ENCODE assay signal across 1 cellular context in the genomic region with DNA sequence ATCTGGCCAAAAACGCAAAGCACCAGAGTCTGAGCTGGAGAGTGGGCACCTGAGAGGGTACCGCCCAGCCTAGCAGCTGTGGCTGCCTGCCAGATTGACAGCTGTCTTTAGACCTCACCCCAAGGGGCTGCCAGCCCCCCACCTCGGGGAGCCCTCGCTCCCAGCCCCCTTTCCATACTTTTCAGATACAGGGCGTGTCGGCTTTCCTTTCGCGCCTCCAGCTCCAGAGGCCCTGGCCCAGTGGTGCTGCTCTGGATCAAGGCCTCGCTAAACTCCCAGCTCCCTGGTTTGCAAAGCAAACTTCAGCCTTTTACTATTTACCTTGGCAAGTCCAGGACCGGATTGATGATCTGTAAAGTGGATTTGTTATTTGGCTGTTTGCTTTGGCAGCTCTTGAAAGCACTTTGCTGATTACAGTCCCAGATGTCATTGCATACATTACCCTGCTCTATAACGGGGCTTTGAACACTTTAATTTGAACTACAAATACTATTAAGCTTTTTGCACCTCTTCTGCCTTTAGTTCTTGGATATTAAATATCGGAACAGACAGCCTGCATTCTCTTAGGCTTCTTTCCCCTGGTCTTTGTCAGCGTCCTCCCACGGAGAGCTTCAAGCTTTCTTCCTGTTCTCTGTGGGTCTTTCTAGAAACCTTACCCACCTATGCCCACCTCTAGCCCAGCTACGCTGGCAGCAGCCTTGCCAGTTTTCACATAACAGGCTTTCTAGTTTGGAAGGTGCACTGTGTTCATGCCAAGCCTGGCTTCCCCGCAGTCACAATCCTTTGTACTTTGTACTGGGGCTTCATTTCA.
TF ChIP-seq lines count a peak whose summit lies in the region.

No MANE protein-coding gene starts in this region.

TF ChIP-seq in HepG2, 621 proteins besides CTCF, POLR2A, EP300 and RAD21 (continued from another document and continues in another):
- TF ChIP-seq, protein P1, sequence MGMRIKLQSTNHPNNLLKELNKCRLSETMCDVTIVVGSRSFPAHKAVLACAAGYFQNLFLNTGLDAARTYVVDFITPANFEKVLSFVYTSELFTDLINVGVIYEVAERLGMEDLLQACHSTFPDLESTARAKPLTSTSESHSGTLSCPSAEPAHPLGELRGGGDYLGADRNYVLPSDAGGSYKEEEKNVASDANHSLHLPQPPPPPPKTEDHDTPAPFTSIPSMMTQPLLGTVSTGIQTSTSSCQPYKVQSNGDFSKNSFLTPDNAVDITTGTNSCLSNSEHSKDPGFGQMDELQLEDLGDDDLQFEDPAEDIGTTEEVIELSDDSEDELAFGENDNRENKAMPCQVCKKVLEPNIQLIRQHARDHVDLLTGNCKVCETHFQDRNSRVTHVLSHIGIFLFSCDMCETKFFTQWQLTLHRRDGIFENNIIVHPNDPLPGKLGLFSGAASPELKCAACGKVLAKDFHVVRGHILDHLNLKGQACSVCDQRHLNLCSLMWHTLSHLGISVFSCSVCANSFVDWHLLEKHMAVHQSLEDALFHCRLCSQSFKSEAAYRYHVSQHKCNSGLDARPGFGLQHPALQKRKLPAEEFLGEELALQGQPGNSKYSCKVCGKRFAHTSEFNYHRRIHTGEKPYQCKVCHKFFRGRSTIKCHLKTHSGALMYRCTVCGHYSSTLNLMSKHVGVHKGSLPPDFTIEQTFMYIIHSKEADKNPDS (CRISPR knock-in tag; IDR thresholded peaks at IDR 0.05) = no peak
- peak; percentile 82; the same call in 1 of the 2 replicates for TF ChIP-seq SAFB2 (CRISPR knock-in tag; IDR thresholded peaks at IDR 0.05; ENCODE audit: borderline replicate concordance, low read depth)
- TF ChIP-seq ETV6 (CRISPR knock-in tag; conservative IDR thresholded peaks at IDR 0.05) = 0 out of 2 replicates have a peak, but pooled peaks have one; percentile 34
- no peak for TF ChIP-seq KDM5A (IDR thresholded peaks at IDR 0.05; ENCODE audit: borderline replicate concordance, low read length)
- peak; percentile 58; the same call in 1 of the 2 replicates for TF ChIP-seq YEATS2 (CRISPR knock-in tag; IDR thresholded peaks at IDR 0.05; ENCODE audit: borderline replicate concordance)
- TF ChIP-seq ZBTB42 (CRISPR knock-in tag; IDR thresholded peaks at IDR 0.05) = peak; percentile 85
- TF ChIP-seq, protein P2, sequence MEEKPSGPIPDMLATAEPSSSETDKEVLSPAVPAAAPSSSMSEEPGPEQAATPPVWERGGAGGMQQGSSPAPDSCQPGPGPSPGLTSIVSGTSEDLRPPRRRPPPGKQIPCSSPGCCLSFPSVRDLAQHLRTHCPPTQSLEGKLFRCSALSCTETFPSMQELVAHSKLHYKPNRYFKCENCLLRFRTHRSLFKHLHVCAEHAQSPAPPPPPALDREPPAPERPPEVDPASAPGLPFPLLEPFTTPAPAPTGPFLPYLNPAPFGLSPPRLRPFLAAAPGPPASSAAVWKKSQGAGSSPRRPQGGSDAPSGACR (CRISPR knock-in tag; IDR thresholded peaks at IDR 0.05) = no peak; the same call in 1 of the 2 replicates
- TF ChIP-seq, protein P3, sequence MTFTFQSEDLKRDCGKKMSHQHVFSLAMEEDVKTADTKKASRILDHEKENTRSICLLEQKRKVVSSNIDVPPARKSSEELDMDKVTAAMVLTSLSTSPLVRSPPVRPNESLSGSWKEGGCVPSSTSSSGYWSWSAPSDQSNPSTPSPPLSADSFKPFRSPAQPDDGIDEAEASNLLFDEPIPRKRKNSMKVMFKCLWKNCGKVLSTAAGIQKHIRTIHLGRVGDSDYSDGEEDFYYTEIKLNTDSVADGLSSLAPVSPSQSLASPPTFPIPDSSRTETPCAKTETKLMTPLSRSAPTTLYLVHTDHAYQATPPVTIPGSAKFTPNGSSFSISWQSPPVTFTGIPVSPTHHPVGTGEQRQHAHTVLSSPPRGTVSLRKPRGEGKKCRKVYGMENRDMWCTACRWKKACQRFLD (CRISPR knock-in tag; IDR thresholded peaks at IDR 0.05; ENCODE audit: borderline replicate concordance) = no peak; the same call in 1 of the 2 replicates
- TF ChIP-seq ZNF781 (CRISPR knock-in tag; IDR thresholded peaks at IDR 0.05; ENCODE audit: borderline replicate concordance, not compliant biosample characterization) = peak; percentile 34
- no peak for TF ChIP-seq GTF2F1 (IDR thresholded peaks at IDR 0.05; ENCODE audit: low read length)
- TF ChIP-seq ZBTB26 (CRISPR knock-in tag; IDR thresholded peaks at IDR 0.05; ENCODE audit: borderline replicate concordance) = peak; percentile 99
- TF ChIP-seq SCMH1 (CRISPR knock-in tag; IDR thresholded peaks at IDR 0.05; ENCODE audit: borderline replicate concordance) = no peak
- 0 out of 2 replicates have a peak, but pooled peaks have one; percentile 64 for TF ChIP-seq ZNF383 (CRISPR knock-in tag; IDR thresholded peaks at IDR 0.05; ENCODE audit: borderline replicate concordance)
- peak; percentile 64; the same call in 1 of the 2 replicates for TF ChIP-seq ZNF136 (CRISPR knock-in tag; IDR thresholded peaks at IDR 0.05; ENCODE audit: low read depth)
- TF ChIP-seq SMAD1 (CRISPR knock-in tag; IDR thresholded peaks at IDR 0.05; ENCODE audit: borderline replicate concordance, low read depth) = peak; percentile 61; the same call in 1 of the 2 replicates
- TF ChIP-seq CHCHD3 (CRISPR knock-in tag; IDR thresholded peaks at IDR 0.05) = no peak
- TF ChIP-seq, protein P4, sequence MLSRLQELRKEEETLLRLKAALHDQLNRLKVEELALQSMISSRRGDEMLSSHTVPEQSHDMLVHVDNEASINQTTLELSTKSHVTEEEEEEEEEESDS (CRISPR knock-in tag; IDR thresholded peaks at IDR 0.05; ENCODE audit: borderline replicate concordance) = peak; percentile 91
- TF ChIP-seq TFDP2 (CRISPR knock-in tag; IDR thresholded peaks at IDR 0.05) = peak; percentile 83
- TF ChIP-seq NFE2 (CRISPR knock-in tag; IDR thresholded peaks at IDR 0.05) = no peak
- TF ChIP-seq PAX8 (CRISPR knock-in tag; IDR thresholded peaks at IDR 0.05; ENCODE audit: borderline replicate concordance) = 0 out of 2 replicates have a peak, but pooled peaks have one; percentile 78
- TF ChIP-seq NFRKB (IDR thresholded peaks at IDR 0.05) = no peak
- no peak; the same call in 1 of the 2 replicates for TF ChIP-seq ESRRA (CRISPR knock-in tag; IDR thresholded peaks at IDR 0.05; ENCODE audit: low read depth)
- peak; percentile 79 for TF ChIP-seq KAT8 (CRISPR knock-in tag; IDR thresholded peaks at IDR 0.05)
- peak; percentile 32 for TF ChIP-seq STAG1 (CRISPR knock-in tag; IDR thresholded peaks at IDR 0.05)
- TF ChIP-seq ZNF850 (CRISPR knock-in tag; conservative IDR thresholded peaks at IDR 0.05) = no peak
- 0 out of 2 replicates have a peak, but pooled peaks have one; percentile 63 for TF ChIP-seq RFXAP (CRISPR knock-in tag; IDR thresholded peaks at IDR 0.05; ENCODE audit: borderline replicate concordance)
- TF ChIP-seq BRCA1 (CRISPR knock-in tag; IDR thresholded peaks at IDR 0.05) = 0 out of 2 replicates have a peak, but pooled peaks have one; percentile 15
- peak; percentile 98 for TF ChIP-seq HMG20A (CRISPR knock-in tag; IDR thresholded peaks at IDR 0.05; ENCODE audit: borderline replicate concordance)
- no peak; the same call in 1 of the 2 replicates for TF ChIP-seq ZNF616 (CRISPR knock-in tag; IDR thresholded peaks at IDR 0.05; ENCODE audit: low read depth)
- peak; percentile 48 for TF ChIP-seq ZFP36 (IDR thresholded peaks at IDR 0.05; ENCODE audit: borderline replicate concordance, low read depth, low read length, partially characterized antibody)
- TF ChIP-seq CHD4 (IDR thresholded peaks at IDR 0.05; ENCODE audit: borderline replicate concordance, low read length) = peak; percentile 92; the same call in 1 of the 2 replicates
- no peak for TF ChIP-seq GLMP (CRISPR knock-in tag; IDR thresholded peaks at IDR 0.05; ENCODE audit: borderline replicate concordance)
- no peak for TF ChIP-seq NCOA5 (CRISPR knock-in tag; IDR thresholded peaks at IDR 0.05)
- peak; percentile 78; the same call in 1 of the 2 replicates for TF ChIP-seq ZNF264 (CRISPR knock-in tag; IDR thresholded peaks at IDR 0.05)
- TF ChIP-seq ETV5 (CRISPR knock-in tag; IDR thresholded peaks at IDR 0.05; ENCODE audit: borderline replicate concordance) = peak; percentile 95
- no peak for TF ChIP-seq MXD3 (CRISPR knock-in tag; IDR thresholded peaks at IDR 0.05)
- peak; percentile 98 for TF ChIP-seq NFIB (CRISPR knock-in tag; IDR thresholded peaks at IDR 0.05; ENCODE audit: borderline replicate concordance)
- peak in 1 of 2 experiments; percentile 74; a peak in 1 of 4 replicates for TF ChIP-seq REST (IDR thresholded peaks at IDR 0.05; ENCODE audit: borderline replicate concordance in 1 of 2, low read depth in 1 of 2, low read length in 2 of 2)
- TF ChIP-seq ZNF460 (CRISPR knock-in tag; IDR thresholded peaks at IDR 0.05; ENCODE audit: borderline replicate concordance) = 0 out of 2 replicates have a peak, but pooled peaks have one; percentile 47
